Comparison of ENCODE assay signal across 1 cellular context in genomic region chr10:124388823-124389612, GRCh38.
TF ChIP-seq lines count a peak whose summit lies in the region.

No MANE protein-coding gene starts in this region.

TF ChIP-seq in HepG2, 621 proteins besides CTCF, POLR2A, EP300 and RAD21 (continued from another document and continues in another):
- TF ChIP-seq THAP7 (CRISPR knock-in tag; IDR thresholded peaks at IDR 0.05) (no peak), ZBTB44 (CRISPR knock-in tag; IDR thresholded peaks at IDR 0.05) (no peak), PHF8 (CRISPR knock-in tag; IDR thresholded peaks at IDR 0.05) (no peak), ZFP82 (CRISPR knock-in tag; IDR thresholded peaks at IDR 0.05; ENCODE audit: borderline replicate concordance) (peak; percentile 73; the same call in 1 of the 2 replicates), ZBTB8A (CRISPR knock-in tag; IDR thresholded peaks at IDR 0.05; ENCODE audit: borderline replicate concordance, low read depth) (no peak), KDM1A (CRISPR knock-in tag; IDR thresholded peaks at IDR 0.05) (no peak), ZNF550 (CRISPR knock-in tag; IDR thresholded peaks at IDR 0.05; ENCODE audit: borderline replicate concordance) (no peak), ZNF251 (CRISPR knock-in tag; IDR thresholded peaks at IDR 0.05) (no peak), SOX5 (CRISPR knock-in tag; IDR thresholded peaks at IDR 0.05; ENCODE audit: borderline replicate concordance) (no peak), ZNF615 (CRISPR knock-in tag; IDR thresholded peaks at IDR 0.05; ENCODE audit: borderline replicate concordance) (no peak), TRIM24 (CRISPR knock-in tag; IDR thresholded peaks at IDR 0.05) (no peak), HOXD1 (CRISPR knock-in tag; IDR thresholded peaks at IDR 0.05) (no peak), MEF2D (CRISPR knock-in tag; IDR thresholded peaks at IDR 0.05) (no peak), PRDM15 (CRISPR knock-in tag; IDR thresholded peaks at IDR 0.05) (no peak), NR2F6 (IDR thresholded peaks at IDR 0.05) (no peak), NR2F6 (CRISPR knock-in tag; IDR thresholded peaks at IDR 0.05) (no peak), HHEX (CRISPR knock-in tag; IDR thresholded peaks at IDR 0.05) (no peak), ZNF570 (CRISPR knock-in tag; IDR thresholded peaks at IDR 0.05; ENCODE audit: borderline replicate concordance) (no peak), CENPX (CRISPR knock-in tag; IDR thresholded peaks at IDR 0.05) (no peak), U2AF1 (optimal IDR thresholded peaks at IDR 0.05; ENCODE audit: low read depth, low read length) (no peak), FOXP1 (IDR thresholded peaks at IDR 0.05) (no peak), FOXP1 (CRISPR knock-in tag; IDR thresholded peaks at IDR 0.05) (no peak), HIC2 (CRISPR knock-in tag; IDR thresholded peaks at IDR 0.05; ENCODE audit: low read depth) (no peak), ZNF256 (CRISPR knock-in tag; conservative IDR thresholded peaks at IDR 0.05) (no peak), JARID2 (CRISPR knock-in tag; IDR thresholded peaks at IDR 0.05; ENCODE audit: insufficient replicate concordance) (no peak), ZBTB40 (IDR thresholded peaks at IDR 0.05) (no peak), ZBTB40 (CRISPR knock-in tag; IDR thresholded peaks at IDR 0.05) (no peak), ZNF564 (CRISPR knock-in tag; IDR thresholded peaks at IDR 0.05) (no peak), ZNF317 (CRISPR knock-in tag; IDR thresholded peaks at IDR 0.05) (no peak), SOX13 (IDR thresholded peaks at IDR 0.05) (no peak), SOX13 (CRISPR knock-in tag; conservative IDR thresholded peaks at IDR 0.05 in 1 of 2, IDR thresholded peaks at IDR 0.05 in 1 of 2) (no peak), ZNF770 (CRISPR knock-in tag; IDR thresholded peaks at IDR 0.05) (no peak), ZNF326 (CRISPR knock-in tag; IDR thresholded peaks at IDR 0.05; ENCODE audit: borderline replicate concordance) (no peak), NFE2L1 (CRISPR knock-in tag; IDR thresholded peaks at IDR 0.05; ENCODE audit: borderline replicate concordance) (no peak), SNAPC4 (CRISPR knock-in tag; IDR thresholded peaks at IDR 0.05) (no peak), ZNF75D (CRISPR knock-in tag; IDR thresholded peaks at IDR 0.05; ENCODE audit: borderline replicate concordance) (no peak), ZFY (CRISPR knock-in tag; IDR thresholded peaks at IDR 0.05) (peak; percentile 53), GATA4 (IDR thresholded peaks at IDR 0.05; ENCODE audit: borderline replicate concordance, low read depth) (no peak), TARDBP (CRISPR knock-in tag; IDR thresholded peaks at IDR 0.05) (peak; percentile 58; the same call in 1 of the 2 replicates)
